Comparison of ENCODE assay signal across 19 cellular contexts in the genomic region with DNA sequence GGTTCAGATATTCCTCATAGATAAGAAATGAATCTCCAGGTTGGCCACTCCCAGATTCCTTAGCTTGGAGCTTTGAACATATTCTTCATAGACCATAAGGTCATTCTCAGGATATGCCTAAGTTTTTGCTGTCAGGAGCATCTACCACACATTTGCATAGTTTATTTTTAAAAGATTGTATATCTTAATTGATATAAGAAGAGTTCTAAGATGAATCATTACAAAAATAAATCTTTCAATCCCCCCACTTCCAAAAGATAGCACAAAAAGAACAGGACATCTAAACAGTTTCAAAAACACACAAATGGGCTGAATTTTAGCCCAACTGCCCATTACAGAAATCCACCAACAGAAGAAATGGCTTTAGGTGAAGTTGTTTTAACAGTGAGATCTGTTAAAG.
A peak's percentile ranks its signal among the peaks of the same experiment; 100 is the strongest.
DNase-seq lines count a peak whose midpoint lies in the region; ATAC-seq and TF ChIP-seq lines count a peak whose summit lies in the region.
"Had no signal": no experiment of that assay in that cellular context is flagged by ENCODE, and none has a peak within 500 bp of the region (broad histone marks: within the 10 kb centered on the region; RNA-seq: fewer than 3 reads in every experiment).

No MANE protein-coding gene starts in this region.

- H3K4me3 ChIP-seq in IMR-90 (ENCODE audit: insufficient read depth, low read depth, low read length) = no peak overlapping the region
- no peak overlapping the region for H3K4me3 ChIP-seq in fibroblast of lung (replicated peaks in 1 of 4; ENCODE audit: control extremely low read depth in 1 of 4, insufficient read depth in 1 of 4, low read depth in 3 of 4, low read length in 4 of 4)
- H3K4me3 ChIP-seq: BLaER1, GM23248 had no signal

- H2BK5ac ChIP-seq in IMR-90 (ENCODE audit: low read depth, low read length, poor library complexity, severe bottlenecking) = no peak overlapping the region

- no peaks in the 10 kb centered on the region for H3K79me1 ChIP-seq in IMR-90 (ENCODE audit: low read depth in 1 of 2, low read length in 2 of 2)

- peak overlapping the region; percentile 15; the same call in 1 of the 2 replicates for H3K23ac ChIP-seq in IMR-90 (ENCODE audit: low read depth, low read length)

- peaks cover 2% of the 10 kb centered on the region for H3K9me3 Mint-ChIP-seq in stimulated activated memory B cell treated with anti-CD40 and anti-IgM and Interleukin-4, amounts not matched to agents 10 μg/mL and 1 μg/mL and 100 μg/mL, for 72 hours
- H3K9me3 Mint-ChIP-seq: CD14-positive monocyte had no signal

- H2AFZ ChIP-seq in IMR-90 (replicated peaks; ENCODE audit: low read length, poor library complexity) = no peak overlapping the region
- H2AFZ ChIP-seq in fibroblast of lung (ENCODE audit: low read length) = no peak overlapping the region
- H2AFZ ChIP-seq: GM23248 had no signal

- POLR2A ChIA-PET in IMR-90 (lab: Charles Lee; ENCODE audit: unreplicated experiment) = no interaction called here

- H2BK15ac ChIP-seq in IMR-90 (ENCODE audit: low read depth, low read length) = peak overlapping the region; percentile 87; the same call in 2 of the 3 replicates

- no peaks in the 10 kb centered on the region for H3K27me3 Mint-ChIP-seq in stimulated activated memory B cell treated with anti-CD40 and anti-IgM and Interleukin-4, amounts not matched to agents 10 μg/mL and 1 μg/mL and 100 μg/mL, for 72 hours

- peak overlapping the region; percentile 58 for H3K27ac Mint-ChIP-seq in stimulated activated memory B cell treated with anti-CD40 and anti-IgM and Interleukin-4, amounts not matched to agents 10 μg/mL and 1 μg/mL and 100 μg/mL, for 72 hours
- H3K27ac Mint-ChIP-seq: CD14-positive monocyte; CD4-positive, alpha-beta memory T cell had no signal

- H3K27ac ChIP-seq in IMR-90 (ENCODE audit: insufficient read depth, low read length) (no peak overlapping the region), fibroblast of lung (ENCODE audit: insufficient read depth, low read length) (peak overlapping the region; percentile 64)
- H3K27ac ChIP-seq: BLaER1, GM23248 had no signal

- 0 out of 2 replicates have a peak overlapping the region, but pooled peaks have one; percentile 50 for H3K14ac ChIP-seq in IMR-90 (replicated peaks; ENCODE audit: low read depth, low read length)

- peak overlapping the region; percentile 95 for H2BK120ac ChIP-seq in IMR-90 (ENCODE audit: low read depth, low read length)

- peaks cover 29% of the 10 kb centered on the region for H3K9me1 ChIP-seq in IMR-90 (ENCODE audit: insufficient read depth, low read length)

- H3K4me1 Mint-ChIP-seq in stimulated activated memory B cell treated with anti-CD40 and anti-IgM and Interleukin-4, amounts not matched to agents 10 μg/mL and 1 μg/mL and 100 μg/mL, for 72 hours = peaks cover 11% of the 10 kb centered on the region
- H3K4me1 Mint-ChIP-seq: CD4-positive, alpha-beta memory T cell had no signal

- no peak overlapping the region for H3K4me3 Mint-ChIP-seq in stimulated activated memory B cell treated with anti-CD40 and anti-IgM and Interleukin-4, amounts not matched to agents 10 μg/mL and 1 μg/mL and 100 μg/mL, for 72 hours
- H3K4me3 Mint-ChIP-seq: CD14-positive monocyte; CD4-positive, alpha-beta memory T cell had no signal

- H3K4me1 ChIP-seq in IMR-90 (ENCODE audit: control insufficient read depth, insufficient read depth, low read length) (peaks cover 21% of the 10 kb centered on the region), fibroblast of lung (ENCODE audit: control insufficient read depth, extremely low read depth, insufficient read depth, low read length) (peaks cover 16% of the 10 kb centered on the region)

- H3K79me2 ChIP-seq in fibroblast of lung (ENCODE audit: control insufficient read depth, insufficient read depth, low read length) = no peaks in the 10 kb centered on the region

- H3K36me3 ChIP-seq in IMR-90 (ENCODE audit: control insufficient read depth, insufficient read depth, low read length) (no peaks in the 10 kb centered on the region), fibroblast of lung (ENCODE audit: control insufficient read depth, insufficient read depth, low read length) (no peaks in the 10 kb centered on the region)
- H3K36me3 ChIP-seq: BLaER1 had no signal

- no peak overlapping the region for H4K5ac ChIP-seq in IMR-90 (ENCODE audit: low read depth, low read length)

- H4K91ac ChIP-seq in IMR-90 (ENCODE audit: insufficient read depth, low read depth, low read length) = peak overlapping the region; percentile 74; the same call in 1 of the 2 replicates

- BruUV-seq in IMR-90 (replicated peaks; lab: Mats Ljungman, UMichigan) = no TSS peak

- CTCF ChIA-PET in IMR-90 (lab: Yijun Ruan, JAX) = interaction anchor here (0.6 kb wide), 1 partner anchor 40 kb away, joined by 3 read pairs; no protein-coding TSS in a partner anchor

- DNase-seq in EL = peak; percentile 29
- DNase-seq in IMR-90 = peak; percentile 56
- DNase-seq in fibroblast of lung (ENCODE audit: low read depth in 2 of 2) = peak; percentile 39 to 40
- no peak for DNase-seq in central memory CD4-positive, alpha-beta T cell
- no peak for DNase-seq in COLO829 (ENCODE audit: low spot score)
- no peak for DNase-seq in NCI-H345 (lab: John Stamatoyannopoulos, UW)
- DNase-seq in SW480 (ENCODE audit: low spot score) = no peak
- DNase-seq: 8988T; Calu3; CD4-positive, alpha-beta memory T cell; DMS79 treated with DMSO at 0.1 percent for 48 hours; GDM1; GM23248; KG1 had no signal

- no peak for TF ChIP-seq CTCF in IMR-90 (conservative IDR thresholded peaks at IDR 0.05; ENCODE audit: low read depth, low read length)
- TF ChIP-seq CTCF in fibroblast of lung (conservative IDR thresholded peaks at IDR 0.05 in 1 of 2, IDR thresholded peaks at IDR 0.05 in 1 of 2; ENCODE audit: low read depth in 1 of 2, low read length in 2 of 2) = no peak

- in situ Hi-C loops in IMR-90 (cut with MboI; ENCODE audit: low sequenced_read_pairs) = no loop called here

- dilution Hi-C loops in IMR-90 (cut with HindIII; ENCODE audit: low sequenced_read_pairs, unreplicated experiment) = no loop called here

- intact Hi-C loops in IMR-90 (cut with micrococcal nuclease) = no loop called here

- H3K56ac ChIP-seq in IMR-90 (ENCODE audit: extremely low read depth, insufficient read depth, low read length) = peak overlapping the region; percentile 18; the same call in 1 of the 2 replicates

- H4K20me1 ChIP-seq in IMR-90 (ENCODE audit: insufficient read depth, low read length) (no peaks in the 10 kb centered on the region), fibroblast of lung (ENCODE audit: control insufficient read depth, extremely low read depth, insufficient read depth, low read length) (no peaks in the 10 kb centered on the region)
- H4K20me1 ChIP-seq: BLaER1 had no signal

- peak overlapping the region; percentile 96; the same call in 1 of the 2 replicates for H2AK5ac ChIP-seq in IMR-90 (ENCODE audit: low read depth, low read length)

- H2BK20ac ChIP-seq in IMR-90 (ENCODE audit: low read depth, low read length) = peak overlapping the region; percentile 97

- H3K4ac ChIP-seq in IMR-90 (ENCODE audit: low read depth, low read length) = peak overlapping the region; percentile 93; the same call in 1 of the 2 replicates

- no peak for TF ChIP-seq POLR2A in IMR-90 (IDR thresholded peaks at IDR 0.05; ENCODE audit: low read depth, low read length)

- no peak overlapping the region for H2AK9ac ChIP-seq in IMR-90 (replicated peaks; ENCODE audit: low read depth, low read length, poor library complexity)

- ATAC-seq in IMR-90 (ENCODE audit: low read depth) = peak; percentile 75
- ATAC-seq in stimulated activated memory B cell treated with anti-CD40 and anti-IgM and Interleukin-4, amounts not matched to agents 10 μg/mL and 1 μg/mL and 100 μg/mL, for 72 hours = no peak
- ATAC-seq: HCT116, HepG2 had no signal

- no peaks in the 10 kb centered on the region for H3K27me3 ChIP-seq in IMR-90 (ENCODE audit: control insufficient read depth, insufficient read depth, low read length)
- H3K27me3 ChIP-seq in fibroblast of lung (ENCODE audit: control insufficient read depth, insufficient read depth, low read length) = no peaks in the 10 kb centered on the region
- H3K27me3 ChIP-seq: BLaER1 had no signal

- H3K9me3 ChIP-seq in IMR-90 (ENCODE audit: control insufficient read depth, insufficient read depth, low read length) = no peaks in the 10 kb centered on the region
- H3K9me3 ChIP-seq in fibroblast of lung (ENCODE audit: control insufficient read depth, insufficient read depth, low read depth, low read length) = no peaks in the 10 kb centered on the region
- H3K9me3 ChIP-seq: BLaER1 had no signal

- peak overlapping the region; percentile 4 to 87; a peak in 2 of 4 replicates for H4K8ac ChIP-seq in IMR-90 (ENCODE audit: low read depth in 2 of 2, low read length in 2 of 2)

- H3K9ac ChIP-seq in IMR-90 (ENCODE audit: low read depth, low read length) (no peak overlapping the region), fibroblast of lung (ENCODE audit: insufficient read depth, low read length) (no peak overlapping the region)
- H3K9ac ChIP-seq: BLaER1, GM23248 had no signal

- TF ChIP-seq RAD21 in IMR-90 (IDR thresholded peaks at IDR 0.05; ENCODE audit: low read length) = no peak

- H3K36me3 Mint-ChIP-seq in stimulated activated memory B cell treated with anti-CD40 and anti-IgM and Interleukin-4, amounts not matched to agents 10 μg/mL and 1 μg/mL and 100 μg/mL, for 72 hours = no peaks in the 10 kb centered on the region
- H3K36me3 Mint-ChIP-seq: CD14-positive monocyte; CD4-positive, alpha-beta memory T cell had no signal

- H3K4me2 ChIP-seq in IMR-90 (ENCODE audit: low read depth, low read length) (peak overlapping the region; percentile 20; the same call in 1 of the 2 replicates), fibroblast of lung (ENCODE audit: extremely low read depth, insufficient read depth, low read length) (peak overlapping the region; percentile 10)
- H3K4me2 ChIP-seq: BLaER1 had no signal

- no peak overlapping the region for H3K18ac ChIP-seq in IMR-90 (ENCODE audit: low read depth, low read length)

TF ChIP-seq in IMR-90, 13 proteins besides CTCF, POLR2A, EP300 and RAD21:
- TF ChIP-seq FOS (IDR thresholded peaks at IDR 0.05; ENCODE audit: low read depth, low read length) (no peak), MXI1 (IDR thresholded peaks at IDR 0.05; ENCODE audit: borderline replicate concordance, low read depth, low read length) (no peak), BHLHE40 (IDR thresholded peaks at IDR 0.05; ENCODE audit: low read depth, low read length) (no peak), RCOR1 (IDR thresholded peaks at IDR 0.05; ENCODE audit: insufficient replicate concordance, low read length) (no peak)
- TF ChIP-seq, protein P1, sequence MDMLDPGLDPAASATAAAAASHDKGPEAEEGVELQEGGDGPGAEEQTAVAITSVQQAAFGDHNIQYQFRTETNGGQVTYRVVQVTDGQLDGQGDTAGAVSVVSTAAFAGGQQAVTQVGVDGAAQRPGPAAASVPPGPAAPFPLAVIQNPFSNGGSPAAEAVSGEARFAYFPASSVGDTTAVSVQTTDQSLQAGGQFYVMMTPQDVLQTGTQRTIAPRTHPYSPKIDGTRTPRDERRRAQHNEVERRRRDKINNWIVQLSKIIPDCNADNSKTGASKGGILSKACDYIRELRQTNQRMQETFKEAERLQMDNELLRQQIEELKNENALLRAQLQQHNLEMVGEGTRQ (IDR thresholded peaks at IDR 0.05; ENCODE audit: low read depth, low read length) = no peak

Comparison
In these comparisons a context has a peak if more than half of its experiments do, and no peak if none do; other contexts are left out.
1. DNase-seq: peak in EL (single experiment), IMR-90 (single experiment) and fibroblast of lung (2 of 2); none in central memory CD4-positive, alpha-beta T cell (single experiment), COLO829 (single experiment), NCI-H345 (single experiment) and SW480 (single experiment).